In the genomic region with DNA sequence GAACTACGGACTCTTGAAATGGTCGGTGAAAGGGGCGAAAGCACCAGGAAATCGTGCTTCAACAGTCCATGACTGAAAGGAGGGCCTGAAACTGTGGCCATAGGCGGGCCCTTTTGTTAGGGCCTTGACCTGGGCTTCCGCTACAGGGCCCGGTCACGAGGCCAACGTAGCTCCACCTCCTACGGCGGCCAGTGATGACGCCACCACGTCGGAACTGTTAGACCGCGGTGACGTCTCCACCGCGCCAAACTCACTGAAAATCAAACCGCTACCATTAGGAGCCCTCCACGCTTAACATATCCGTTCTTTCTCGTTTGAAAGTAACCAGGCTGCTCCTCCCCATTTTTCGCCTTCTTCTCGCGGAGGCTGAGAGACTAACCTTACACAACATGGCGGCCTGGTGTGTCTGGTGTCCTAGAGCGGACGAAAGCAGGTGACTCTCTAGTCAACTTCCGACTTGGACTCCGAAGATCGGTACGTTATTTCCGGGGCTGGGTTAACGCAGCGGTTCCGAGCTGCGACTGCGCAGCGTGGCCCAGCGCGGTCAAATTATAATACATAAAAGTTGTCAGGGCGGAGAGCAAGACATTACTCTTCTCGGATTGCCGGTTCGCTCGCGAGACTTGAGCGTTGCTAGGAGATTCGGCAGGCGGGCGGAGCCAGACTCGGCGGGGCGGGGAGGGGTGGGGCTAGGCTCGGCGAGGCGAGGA, we compare ENCODE assay signal across 8 cellular contexts. TPM values are rescaled to one million over a fixed set of nuclear protein-coding genes. Genes with fewer than 3 reads are reported as not detected.
DNase-seq lines count a peak whose midpoint lies in the region; ATAC-seq and TF ChIP-seq lines count a peak whose summit lies in the region.

No MANE protein-coding gene starts in this region.

- POLR2A ChIA-PET in CD4-positive, alpha-beta T cell (lab: Charles Lee), result interaction anchor here (0.6 to 4.9 kb wide), 51 partner anchors 9 to 1794 kb away, joined by 3 to 338 read pairs (median 5); a partner anchor contains a TSS

- peak; percentile 75 for ATAC-seq in CD4-positive, alpha-beta T cell (ENCODE audit: poor library complexity)
- ATAC-seq in GM19438 (IDR thresholded peaks at IDR 0.05; ENCODE audit: low read depth, unreplicated experiment) (peak; percentile 71), HG03565 (IDR thresholded peaks at IDR 0.05; ENCODE audit: unreplicated experiment) (peak; percentile 74)

- peak overlapping the region; percentile 91 to 94 for H3K4me3 ChIP-seq in duodenal mucosa (ENCODE audit: low read depth in 1 of 2, low read length in 2 of 2)
- H3K4me3 ChIP-seq in liver (ENCODE audit: low read depth in 1 of 3, low read length in 3 of 3), result peak overlapping the region; percentile 61 to 99 (median 62)

- peak overlapping the region; percentile 96 for H3K27ac ChIP-seq in CD4-positive, alpha-beta T cell (ENCODE audit: low read depth, low read length)
- H3K27ac ChIP-seq in duodenal mucosa (ENCODE audit: low read depth, low read length) (peak overlapping the region; percentile 98), liver (ENCODE audit: low read depth in 1 of 2, low read length in 2 of 2) (peak overlapping the region; percentile 98 to 99)

- CTCF ChIA-PET in CD4-positive, alpha-beta T cell (lab: Charles Lee), result interaction anchor here (0.8 to 4.5 kb wide), 9 partner anchors 10 to 199 kb away, joined by 3 to 30 read pairs (median 7); a partner anchor contains a TSS

- no peaks in the 10 kb centered on the region for H3K27me3 ChIP-seq in CD4-positive, alpha-beta T cell (ENCODE audit: control insufficient read depth, insufficient read depth, low read length)
- H3K27me3 ChIP-seq in duodenal mucosa (ENCODE audit: control insufficient read depth in 1 of 2, insufficient read depth in 2 of 2, low read length in 2 of 2) (no peaks in the 10 kb centered on the region), liver (ENCODE audit: control insufficient read depth in 4 of 4, insufficient read depth in 4 of 4, low read length in 3 of 4) (no peaks in the 10 kb centered on the region)

- under 1% methylated on average over 58 of the region's 58 CpGs for WGBS in liver

- H3K36me3 ChIP-seq in duodenal mucosa (ENCODE audit: control insufficient read depth in 1 of 2, insufficient read depth in 2 of 2, low read length in 2 of 2), result no peaks in the 10 kb centered on the region
- no peaks in the 10 kb centered on the region for H3K36me3 ChIP-seq in liver (ENCODE audit: control insufficient read depth in 4 of 4, insufficient read depth in 3 of 4, low read depth in 1 of 4, low read length in 3 of 4)

- H3K9me3 Mint-ChIP-seq in CD4-positive, alpha-beta T cell, result no peaks in the 10 kb centered on the region

- TF ChIP-seq RAD21 in liver (IDR thresholded peaks at IDR 0.05), result no peak

- H3K9ac ChIP-seq in duodenal mucosa (ENCODE audit: low read depth in 1 of 2, low read length in 2 of 2), result peak overlapping the region; percentile 96 to 99
- H3K9ac ChIP-seq in liver (ENCODE audit: low read depth in 1 of 2, low read length in 2 of 2), result peak overlapping the region; percentile 98

- no peak overlapping the region for H3K4me3 Mint-ChIP-seq in CD4-positive, alpha-beta T cell

- no peak overlapping the region for H3K27ac Mint-ChIP-seq in CD4-positive, alpha-beta T cell

- intact Hi-C loops in CD4-positive, alpha-beta T cell (cut with DNase I, micrococcal nuclease), result loop anchor here (1.0 to 5.0 kb wide), 8 partner anchors 24 to 1132 kb away; a partner anchor contains a TSS

- peaks cover 46% of the 10 kb centered on the region for H3K4me1 Mint-ChIP-seq in CD4-positive, alpha-beta T cell (ENCODE audit: low read depth)

- DNase-seq in CD4-positive, alpha-beta T cell, result peak; percentile 95 to 98 (median 97)
- peak; percentile 85 for DNase-seq in NCI-H748 treated with DMSO at 0.1 percent for 48 hours (lab: John Stamatoyannopoulos, UW)
- peak; percentile 97 for DNase-seq in activated CD4-positive, alpha-beta T cell treated with anti-CD3 and anti-CD28 coated beads, Interleukin-2, amount 50 U/mL, for 4 hours
- peak; percentile 97 for DNase-seq in stimulated activated CD4-positive, alpha-beta T cell treated with anti-CD3 and anti-CD28 coated beads, Interleukin-4, amount 100 ng/mL, for 1 hour

- H3K27me3 Mint-ChIP-seq in CD4-positive, alpha-beta T cell, result no peaks in the 10 kb centered on the region

- TF ChIP-seq CTCF in CD4-positive, alpha-beta T cell (IDR thresholded peaks at IDR 0.05), result no peak
- no peak for TF ChIP-seq CTCF in liver (IDR thresholded peaks at IDR 0.05; ENCODE audit: low read depth, low read length, missing input control)

- no peaks in the 10 kb centered on the region for H3K9me3 ChIP-seq in CD4-positive, alpha-beta T cell (ENCODE audit: control insufficient read depth, low read length)
- H3K9me3 ChIP-seq in duodenal mucosa (ENCODE audit: control insufficient read depth in 1 of 2, low read length in 2 of 2) (no peaks in the 10 kb centered on the region), liver (ENCODE audit: control insufficient read depth in 4 of 4, low read length in 3 of 4) (no peaks in the 10 kb centered on the region)

- H3K36me3 Mint-ChIP-seq in CD4-positive, alpha-beta T cell (ENCODE audit: low read depth), result peaks cover 16% of the 10 kb centered on the region

- H3K4me1 ChIP-seq in duodenal mucosa (ENCODE audit: control insufficient read depth in 1 of 2, insufficient read depth in 2 of 2, low read length in 2 of 2) (peaks cover 24 to 38% of the 10 kb centered on the region in 2 donors), liver (ENCODE audit: control insufficient read depth in 4 of 4, insufficient read depth in 4 of 4, low read length in 3 of 4) (peaks cover 3 to 31% (median 10%) of the 10 kb centered on the region in 4 donors)

TF ChIP-seq in liver, 16 proteins besides CTCF, POLR2A, EP300 and RAD21 (continues in another document):
- peak; percentile 17 for TF ChIP-seq FOXA1 (IDR thresholded peaks at IDR 0.05)
- no peak for TF ChIP-seq HNF4G (IDR thresholded peaks at IDR 0.05)
- TF ChIP-seq, protein P1, sequence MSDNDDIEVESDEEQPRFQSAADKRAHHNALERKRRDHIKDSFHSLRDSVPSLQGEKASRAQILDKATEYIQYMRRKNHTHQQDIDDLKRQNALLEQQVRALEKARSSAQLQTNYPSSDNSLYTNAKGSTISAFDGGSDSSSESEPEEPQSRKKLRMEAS (IDR thresholded peaks at IDR 0.05), result peak; percentile 40
- TF ChIP-seq, protein P2, sequence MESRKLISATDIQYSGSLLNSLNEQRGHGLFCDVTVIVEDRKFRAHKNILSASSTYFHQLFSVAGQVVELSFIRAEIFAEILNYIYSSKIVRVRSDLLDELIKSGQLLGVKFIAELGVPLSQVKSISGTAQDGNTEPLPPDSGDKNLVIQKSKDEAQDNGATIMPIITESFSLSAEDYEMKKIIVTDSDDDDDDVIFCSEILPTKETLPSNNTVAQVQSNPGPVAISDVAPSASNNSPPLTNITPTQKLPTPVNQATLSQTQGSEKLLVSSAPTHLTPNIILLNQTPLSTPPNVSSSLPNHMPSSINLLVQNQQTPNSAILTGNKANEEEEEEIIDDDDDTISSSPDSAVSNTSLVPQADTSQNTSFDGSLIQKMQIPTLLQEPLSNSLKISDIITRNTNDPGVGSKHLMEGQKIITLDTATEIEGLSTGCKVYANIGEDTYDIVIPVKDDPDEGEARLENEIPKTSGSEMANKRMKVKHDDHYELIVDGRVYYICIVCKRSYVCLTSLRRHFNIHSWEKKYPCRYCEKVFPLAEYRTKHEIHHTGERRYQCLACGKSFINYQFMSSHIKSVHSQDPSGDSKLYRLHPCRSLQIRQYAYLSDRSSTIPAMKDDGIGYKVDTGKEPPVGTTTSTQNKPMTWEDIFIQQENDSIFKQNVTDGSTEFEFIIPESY (IDR thresholded peaks at IDR 0.05), result peak; percentile 99
- TF ChIP-seq, protein P3, sequence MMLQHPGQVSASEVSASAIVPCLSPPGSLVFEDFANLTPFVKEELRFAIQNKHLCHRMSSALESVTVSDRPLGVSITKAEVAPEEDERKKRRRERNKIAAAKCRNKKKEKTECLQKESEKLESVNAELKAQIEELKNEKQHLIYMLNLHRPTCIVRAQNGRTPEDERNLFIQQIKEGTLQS (IDR thresholded peaks at IDR 0.05), result peak; percentile 85
- peak; percentile 78 for TF ChIP-seq SP1 (IDR thresholded peaks at IDR 0.05)
- peak; percentile 70 to 88 for TF ChIP-seq JUND (IDR thresholded peaks at IDR 0.05)
- peak; percentile 97 for TF ChIP-seq TAF1 (conservative IDR thresholded peaks at IDR 0.05)
- TF ChIP-seq GABPA (IDR thresholded peaks at IDR 0.05 in 1 of 2, conservative IDR thresholded peaks at IDR 0.05 in 1 of 2), result peak; percentile 95 to 98
- TF ChIP-seq, protein P4, sequence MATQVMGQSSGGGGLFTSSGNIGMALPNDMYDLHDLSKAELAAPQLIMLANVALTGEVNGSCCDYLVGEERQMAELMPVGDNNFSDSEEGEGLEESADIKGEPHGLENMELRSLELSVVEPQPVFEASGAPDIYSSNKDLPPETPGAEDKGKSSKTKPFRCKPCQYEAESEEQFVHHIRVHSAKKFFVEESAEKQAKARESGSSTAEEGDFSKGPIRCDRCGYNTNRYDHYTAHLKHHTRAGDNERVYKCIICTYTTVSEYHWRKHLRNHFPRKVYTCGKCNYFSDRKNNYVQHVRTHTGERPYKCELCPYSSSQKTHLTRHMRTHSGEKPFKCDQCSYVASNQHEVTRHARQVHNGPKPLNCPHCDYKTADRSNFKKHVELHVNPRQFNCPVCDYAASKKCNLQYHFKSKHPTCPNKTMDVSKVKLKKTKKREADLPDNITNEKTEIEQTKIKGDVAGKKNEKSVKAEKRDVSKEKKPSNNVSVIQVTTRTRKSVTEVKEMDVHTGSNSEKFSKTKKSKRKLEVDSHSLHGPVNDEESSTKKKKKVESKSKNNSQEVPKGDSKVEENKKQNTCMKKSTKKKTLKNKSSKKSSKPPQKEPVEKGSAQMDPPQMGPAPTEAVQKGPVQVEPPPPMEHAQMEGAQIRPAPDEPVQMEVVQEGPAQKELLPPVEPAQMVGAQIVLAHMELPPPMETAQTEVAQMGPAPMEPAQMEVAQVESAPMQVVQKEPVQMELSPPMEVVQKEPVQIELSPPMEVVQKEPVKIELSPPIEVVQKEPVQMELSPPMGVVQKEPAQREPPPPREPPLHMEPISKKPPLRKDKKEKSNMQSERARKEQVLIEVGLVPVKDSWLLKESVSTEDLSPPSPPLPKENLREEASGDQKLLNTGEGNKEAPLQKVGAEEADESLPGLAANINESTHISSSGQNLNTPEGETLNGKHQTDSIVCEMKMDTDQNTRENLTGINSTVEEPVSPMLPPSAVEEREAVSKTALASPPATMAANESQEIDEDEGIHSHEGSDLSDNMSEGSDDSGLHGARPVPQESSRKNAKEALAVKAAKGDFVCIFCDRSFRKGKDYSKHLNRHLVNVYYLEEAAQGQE (IDR thresholded peaks at IDR 0.05), result peak; percentile 91
- peak; percentile 73 to 76 for TF ChIP-seq RXRA (IDR thresholded peaks at IDR 0.05)
- TF ChIP-seq YY1 (IDR thresholded peaks at IDR 0.05), result peak; percentile 99
- peak in 1 of 2 donors; percentile 27 for TF ChIP-seq HNF4A (conservative IDR thresholded peaks at IDR 0.05)
- peak in 1 of 2 donors; percentile 29 for TF ChIP-seq EGR1 (IDR thresholded peaks at IDR 0.05; ENCODE audit: low read depth in 2 of 2)

RNA-seq across cellular contexts. Expression of a gene that starts 0.4 kb away (rescaled TPM):
- 100 to 1,000 TPM; 140 to 146 TPM for total RNA-seq in CD4-positive, alpha-beta T cell
- total RNA-seq in liver, result 10 to 100 TPM; 39.2 to 81.2 TPM
- 10 to 100 TPM; 26.4 to 34.0 TPM for polyA plus RNA-seq in liver

RNA-seq across cellular contexts. Expression of a gene that starts 23.9 kb away (rescaled TPM):
- 1 to 10 TPM; 8.5 to 9.6 TPM for total RNA-seq in CD4-positive, alpha-beta T cell
- 10 to 100 TPM; 14.9 to 23.0 TPM for total RNA-seq in liver
- 10 to 100 TPM; 21.8 to 41.4 TPM for polyA plus RNA-seq in liver

Comparison
In these comparisons a context has a peak if more than half of its experiments do, and no peak if none do; other contexts are left out.
1. Peak in every context shown above with its lines: DNase-seq, ATAC-seq, H3K4me3 ChIP-seq and H3K27ac ChIP-seq.